Comparison of ENCODE assay signal across 10 cellular contexts in genomic region chr7:123746055-123746454, GRCh38. TPM values are rescaled to one million over a fixed set of nuclear protein-coding genes. Genes with fewer than 3 reads are reported as not detected.
A peak's percentile ranks its signal among the peaks of the same experiment; 100 is the strongest.
DNase-seq lines count a peak whose midpoint lies in the region; ATAC-seq and TF ChIP-seq lines count a peak whose summit lies in the region.
"Had no signal": no experiment of that assay in that cellular context is flagged by ENCODE, and none has a peak within 500 bp of the region (broad histone marks: within the 10 kb centered on the region; RNA-seq: fewer than 3 reads in every experiment).

No MANE protein-coding gene starts in this region.

- TF ChIP-seq POLR2A in IMR-90 (IDR thresholded peaks at IDR 0.05; ENCODE audit: low read depth, low read length) (no peak), sigmoid colon (IDR thresholded peaks at IDR 0.05) (no peak)

- no peaks in the 10 kb centered on the region for H3K9me1 ChIP-seq in IMR-90 (ENCODE audit: insufficient read depth, low read length)

- H3K18ac ChIP-seq in IMR-90 (ENCODE audit: low read depth, low read length) = no peak overlapping the region

- no TSS peak for BruUV-seq in IMR-90 (replicated peaks; lab: Mats Ljungman, UMichigan)

- H4K20me1 ChIP-seq in IMR-90 (ENCODE audit: insufficient read depth, low read length) = peaks cover 55% of the 10 kb centered on the region

- H3K4me2 ChIP-seq in IMR-90 (ENCODE audit: low read depth, low read length) = peak overlapping the region; percentile 12

- H3K56ac ChIP-seq in IMR-90 (ENCODE audit: extremely low read depth, insufficient read depth, low read length) = no peak overlapping the region

- no peak overlapping the region for H3K9ac ChIP-seq in IMR-90 (ENCODE audit: low read depth, low read length)

- no peak overlapping the region for H3K4ac ChIP-seq in IMR-90 (ENCODE audit: low read depth, low read length)

- H3K36me3 Mint-ChIP-seq in CD8-positive, alpha-beta T cell = peaks cover 11% of the 10 kb centered on the region
- H3K36me3 Mint-ChIP-seq in central memory CD8-positive, alpha-beta T cell (ENCODE audit: insufficient read depth) = peaks cover 15% of the 10 kb centered on the region
- peaks cover 7% of the 10 kb centered on the region for H3K36me3 Mint-ChIP-seq in natural killer cell treated with Interleukin-12 subunit alpha and Interleukin-12 subunit beta and Interleukin-15 and Interleukin-18, amount 100 ng/mL, for 72 hours

- no peaks in the 10 kb centered on the region for H3K27me3 ChIP-seq in CD8-positive, alpha-beta T cell (ENCODE audit: insufficient read depth, low read length)
- H3K27me3 ChIP-seq in IMR-90 (ENCODE audit: control insufficient read depth, insufficient read depth, low read length) = no peaks in the 10 kb centered on the region
- no peaks in the 10 kb centered on the region for H3K27me3 ChIP-seq in sigmoid colon

- peak overlapping the region; percentile 91 for H3K4me3 Mint-ChIP-seq in CD8-positive, alpha-beta T cell
- H3K4me3 Mint-ChIP-seq in central memory CD8-positive, alpha-beta T cell = peak overlapping the region; percentile 91
- H3K4me3 Mint-ChIP-seq in natural killer cell treated with Interleukin-12 subunit alpha and Interleukin-12 subunit beta and Interleukin-15 and Interleukin-18, amount 100 ng/mL, for 72 hours = peak overlapping the region; percentile 90

- no peaks in the 10 kb centered on the region for H3K27me3 Mint-ChIP-seq in CD8-positive, alpha-beta T cell (ENCODE audit: low read depth)
- H3K27me3 Mint-ChIP-seq in central memory CD8-positive, alpha-beta T cell = no peaks in the 10 kb centered on the region
- no peaks in the 10 kb centered on the region for H3K27me3 Mint-ChIP-seq in natural killer cell treated with Interleukin-12 subunit alpha and Interleukin-12 subunit beta and Interleukin-15 and Interleukin-18, amount 100 ng/mL, for 72 hours

- H2AFZ ChIP-seq in IMR-90 (replicated peaks; ENCODE audit: low read length, poor library complexity) = no peak overlapping the region

- H3K27ac Mint-ChIP-seq in CD8-positive, alpha-beta T cell = peak overlapping the region; percentile 17
- H3K27ac Mint-ChIP-seq in central memory CD8-positive, alpha-beta T cell (ENCODE audit: low read depth) = peak overlapping the region; percentile 54
- H3K27ac Mint-ChIP-seq in natural killer cell treated with Interleukin-12 subunit alpha and Interleukin-12 subunit beta and Interleukin-15 and Interleukin-18, amount 100 ng/mL, for 72 hours = peak overlapping the region; percentile 93 to 97

- intact Hi-C loops in CD8-positive, alpha-beta T cell (cut with DNase I, micrococcal nuclease) = loop anchor here (2.0 to 5.0 kb wide), 3 partner anchors 13 to 209 kb away; no protein-coding TSS in a partner anchor
- intact Hi-C loops in IMR-90 (cut with micrococcal nuclease) = loop anchor here (5.0 kb wide), 1 partner anchor 189 kb away; the partner anchor contains the start of gene NDUFA5
- intact Hi-C loops in sigmoid colon (cut with DNase I) = loop anchor here (5.0 kb wide), 2 partner anchors 44 to 209 kb away; no protein-coding TSS in a partner anchor

- H3K4me1 Mint-ChIP-seq in CD8-positive, alpha-beta T cell (ENCODE audit: low read depth) = peaks cover 70% of the 10 kb centered on the region
- H3K4me1 Mint-ChIP-seq in central memory CD8-positive, alpha-beta T cell = peaks cover 59% of the 10 kb centered on the region
- peaks cover 44 to 56% of the 10 kb centered on the region in 2 donors for H3K4me1 Mint-ChIP-seq in natural killer cell treated with Interleukin-12 subunit alpha and Interleukin-12 subunit beta and Interleukin-15 and Interleukin-18, amount 100 ng/mL, for 72 hours (ENCODE audit: low read depth in 2 of 2)

- no peak overlapping the region for H2BK120ac ChIP-seq in IMR-90 (ENCODE audit: low read depth, low read length)

- no peak overlapping the region for H2BK5ac ChIP-seq in IMR-90 (ENCODE audit: low read depth, low read length, poor library complexity, severe bottlenecking)

- no peak overlapping the region for H4K8ac ChIP-seq in IMR-90 (ENCODE audit: low read depth in 2 of 2, low read length in 2 of 2)

- no peak overlapping the region for H3K4me3 ChIP-seq in CD8-positive, alpha-beta T cell (ENCODE audit: low read depth, low read length)
- no peak overlapping the region for H3K4me3 ChIP-seq in IMR-90 (ENCODE audit: insufficient read depth, low read depth, low read length)
- peak overlapping the region in 1 of 4 donors; percentile 86 for H3K4me3 ChIP-seq in sigmoid colon
- H3K4me3 ChIP-seq: mucosa of descending colon had no signal

- H3K9me3 Mint-ChIP-seq in CD8-positive, alpha-beta T cell = no peaks in the 10 kb centered on the region
- no peaks in the 10 kb centered on the region for H3K9me3 Mint-ChIP-seq in central memory CD8-positive, alpha-beta T cell
- H3K9me3 Mint-ChIP-seq in natural killer cell treated with Interleukin-12 subunit alpha and Interleukin-12 subunit beta and Interleukin-15 and Interleukin-18, amount 100 ng/mL, for 72 hours = no peaks in the 10 kb centered on the region

- ATAC-seq in CD8-positive, alpha-beta T cell = no peak
- no peak for ATAC-seq in IMR-90 (ENCODE audit: low read depth)
- no peak for ATAC-seq in central memory CD8-positive, alpha-beta T cell (replicated peaks; ENCODE audit: extremely low read depth, poor library complexity, severe bottlenecking)
- no peak for ATAC-seq in natural killer cell treated with Interleukin-12 subunit alpha and Interleukin-12 subunit beta and Interleukin-15 and Interleukin-18, amount 100 ng/mL, for 72 hours
- ATAC-seq: mucosa of descending colon had no signal

- no peak for TF ChIP-seq CTCF in CD8-positive, alpha-beta T cell (IDR thresholded peaks at IDR 0.05)
- TF ChIP-seq CTCF in IMR-90 (conservative IDR thresholded peaks at IDR 0.05; ENCODE audit: low read depth, low read length) = no peak
- no peak for TF ChIP-seq CTCF in sigmoid colon (IDR thresholded peaks at IDR 0.05)

- H3K79me1 ChIP-seq in IMR-90 (ENCODE audit: low read depth in 1 of 2, low read length in 2 of 2) = peaks cover 11 to 25% of the 10 kb centered on the region in 2 experiments; a peak in 3 of 4 replicates

- peak overlapping the region; percentile 61; the same call in 1 of the 2 replicates for H3K14ac ChIP-seq in IMR-90 (replicated peaks; ENCODE audit: low read depth, low read length)

- no peak overlapping the region for H2AK5ac ChIP-seq in IMR-90 (ENCODE audit: low read depth, low read length)

- CTCF ChIA-PET in CD8-positive, alpha-beta T cell (lab: Charles Lee) = no interaction called here
- CTCF ChIA-PET in IMR-90 (lab: Yijun Ruan, JAX) = interaction anchor here (1.1 kb wide), 1 partner anchor 64 kb away, joined by 3 read pairs; no protein-coding TSS in a partner anchor

- no peak for TF ChIP-seq RAD21 in IMR-90 (IDR thresholded peaks at IDR 0.05; ENCODE audit: low read length)

- dilution Hi-C loops in IMR-90 (cut with HindIII; ENCODE audit: low sequenced_read_pairs, unreplicated experiment) = no loop called here

- in situ Hi-C loops in IMR-90 (cut with MboI; ENCODE audit: low sequenced_read_pairs) = no loop called here

- H3K23ac ChIP-seq in IMR-90 (ENCODE audit: low read depth, low read length) = 0 out of 2 replicates have a peak overlapping the region, but pooled peaks have one; percentile 40

- no peak for DNase-seq in CD8-positive, alpha-beta T cell
- DNase-seq in IMR-90 = no peak
- no peak for DNase-seq in central memory CD8-positive, alpha-beta T cell (ENCODE audit: low spot score in 2 of 2)
- no peak for DNase-seq in natural killer cell treated with Interleukin-12 subunit alpha and Interleukin-12 subunit beta and Interleukin-15 and Interleukin-18, amount 100 ng/mL, for 72 hours (ENCODE audit: low spot score)
- no peak for DNase-seq in NCI-H2029 (lab: John Stamatoyannopoulos, UW)
- DNase-seq in NCI-H524 treated with DMSO at 0.1 percent for 48 hours (lab: John Stamatoyannopoulos, UW) = no peak
- no peak for DNase-seq in KG1 (lab: John Stamatoyannopoulos, UW)
- no peak for DNase-seq in sigmoid colon
- DNase-seq: mucosa of descending colon, NCI-H510A treated with DMSO at 0.1 percent for 48 hours had no signal

- H3K27ac ChIP-seq in CD8-positive, alpha-beta T cell (ENCODE audit: low read depth, low read length) = no peak overlapping the region
- H3K27ac ChIP-seq in IMR-90 (ENCODE audit: insufficient read depth, low read length) (no peak overlapping the region), sigmoid colon (peak overlapping the region in 2 of 4 donors; percentile 32 to 97)

- no peaks in the 10 kb centered on the region for H3K9me3 ChIP-seq in CD8-positive, alpha-beta T cell (ENCODE audit: low read length)
- H3K9me3 ChIP-seq in IMR-90 (ENCODE audit: control insufficient read depth, insufficient read depth, low read length) (no peaks in the 10 kb centered on the region), sigmoid colon (no peaks in the 10 kb centered on the region)
- H3K9me3 ChIP-seq: mucosa of descending colon had no signal

- POLR2A ChIA-PET in CD8-positive, alpha-beta T cell (lab: Charles Lee) = interaction anchor here (1.0 kb wide), 1 partner anchor 8 kb away, joined by 3 read pairs; no protein-coding TSS in a partner anchor
- POLR2A ChIA-PET in IMR-90 (lab: Charles Lee; ENCODE audit: unreplicated experiment) = interaction anchor here (0.6 kb wide), 1 partner anchor 11 kb away, joined by 7 read pairs; no protein-coding TSS in a partner anchor

- no peak overlapping the region for H4K91ac ChIP-seq in IMR-90 (ENCODE audit: insufficient read depth, low read depth, low read length)

- no CpG with 5 or more reads among the region's 2 CpGs for WGBS in IMR-90 (ENCODE audit: extremely low coverage in 2 of 2, insufficient read length in 1 of 2), 2 experiments
- WGBS in sigmoid colon, 2 donors = 19 to 39% methylated on average over 2 of the region's 2 CpGs

- no peaks in the 10 kb centered on the region for H3K36me3 ChIP-seq in CD8-positive, alpha-beta T cell (ENCODE audit: insufficient read depth, low read length)
- H3K36me3 ChIP-seq in IMR-90 (ENCODE audit: control insufficient read depth, insufficient read depth, low read length) = no peaks in the 10 kb centered on the region
- no peaks in the 10 kb centered on the region for H3K36me3 ChIP-seq in sigmoid colon

- no peak overlapping the region for H2AK9ac ChIP-seq in IMR-90 (replicated peaks; ENCODE audit: low read depth, low read length, poor library complexity)

- TF ChIP-seq EP300 in sigmoid colon (IDR thresholded peaks at IDR 0.05) = no peak

- no peak overlapping the region for H2BK15ac ChIP-seq in IMR-90 (ENCODE audit: low read depth, low read length)

- H4K5ac ChIP-seq in IMR-90 (ENCODE audit: low read depth, low read length) = no peak overlapping the region

- no peak overlapping the region for H2BK20ac ChIP-seq in IMR-90 (ENCODE audit: low read depth, low read length)

- H3K4me1 ChIP-seq in CD8-positive, alpha-beta T cell (ENCODE audit: insufficient read depth, low read length) = peaks cover 57% of the 10 kb centered on the region
- peaks cover 2% of the 10 kb centered on the region; the same call in 1 of the 2 replicates for H3K4me1 ChIP-seq in IMR-90 (ENCODE audit: control insufficient read depth, insufficient read depth, low read length)
- H3K4me1 ChIP-seq in sigmoid colon = peaks cover 2 to 76% (median 67%) of the 10 kb centered on the region in 4 donors

RNA-seq across cellular contexts. Expression of gene WASL, which starts 2.7 kb away (rescaled TPM):
- 1 to 10 TPM; 9.4 to 9.9 TPM for total RNA-seq in CD8-positive, alpha-beta T cell
- total RNA-seq in IMR-90 (2012; rRNA removed) (2.3 and 5.3 TPM in 2 replicates), sigmoid colon (10 to 100 TPM; 32.4 to 45.3 (median 39.0) TPM)
- polyA plus RNA-seq in IMR-90 (2012; rRNA removed) (7.4 and 7.9 TPM in 2 replicates), sigmoid colon (10 to 100 TPM; 33.0 to 80.5 (median 71.5) TPM)
- 2.1 and 5.6 TPM in 2 replicates for polyA plus RNA-seq in IMR-90 (2012; cell fraction: cytosol; rRNA removed)
- polyA plus RNA-seq in IMR-90 (2012; cell fraction: nucleus; rRNA removed; ENCODE audit: low replicate concordance) = 3.5 and 7.3 TPM in 2 replicates
- total RNA-seq in natural killer cell treated with Interleukin-12 subunit alpha and Interleukin-12 subunit beta and Interleukin-15 and Interleukin-18, amount 100 ng/mL, for 72 hours = 10 to 100 TPM in 1 of 2 donors, 1 to 10 TPM in 1; 6.3 to 10.6 TPM

Comparison
In these comparisons a context has a peak if more than half of its experiments do, and no peak if none do; other contexts are left out.
1. H3K27ac Mint-ChIP-seq: peak in every context shown above with its lines; median percentile 95 in natural killer cell treated with Interleukin-12 subunit alpha and Interleukin-12 subunit beta and Interleukin-15 and Interleukin-18, amount 100 ng/mL, for 72 hours; 54 in central memory CD8-positive, alpha-beta T cell; 17 in CD8-positive, alpha-beta T cell.